Comparison of ENCODE assay signal across 1 cellular context in the genomic region with DNA sequence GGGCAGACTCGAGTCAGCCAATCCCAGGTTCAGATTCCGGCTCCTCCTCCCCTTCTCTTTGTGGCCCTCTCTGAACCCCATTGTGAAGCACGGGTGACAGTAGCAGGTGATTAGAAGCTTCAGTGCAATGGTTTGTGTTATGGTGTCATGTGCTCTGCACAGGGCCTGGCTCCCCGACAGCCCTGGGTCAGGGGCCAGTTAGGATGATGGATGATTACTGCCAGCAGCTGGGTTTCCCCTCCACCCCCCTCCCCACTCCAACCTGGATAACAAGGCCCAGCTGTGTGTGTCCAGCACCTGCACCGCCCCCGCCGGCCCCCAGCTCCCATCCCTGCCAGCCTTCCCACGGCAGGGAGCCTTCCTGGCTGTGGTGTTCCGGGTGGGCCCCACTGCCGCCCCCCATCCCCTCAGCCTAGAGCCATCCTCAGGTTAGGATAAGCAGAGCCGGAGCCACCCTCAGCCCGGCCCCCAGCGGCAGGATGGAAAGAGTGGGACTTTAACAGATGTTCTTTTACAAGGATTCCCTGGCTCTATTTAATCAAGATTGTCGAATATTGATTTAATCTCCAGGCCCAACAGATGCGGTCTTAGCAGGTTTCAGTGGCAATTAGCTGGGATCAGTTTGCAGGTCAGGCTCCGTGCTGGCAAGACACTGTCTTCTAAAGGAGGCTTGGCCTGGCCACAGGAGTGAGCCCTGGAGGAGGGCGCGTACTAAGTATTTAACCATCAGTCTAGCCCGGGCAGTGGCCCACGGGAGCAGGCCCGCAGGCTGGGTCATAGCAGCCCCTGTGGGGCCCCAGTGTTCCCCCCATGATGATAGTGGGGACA.
TF ChIP-seq lines count a peak whose summit lies in the region.

No MANE protein-coding gene starts in this region.

TF ChIP-seq in IMR-90, 13 proteins besides CTCF, POLR2A, EP300 and RAD21 (continued from another document):
- TF ChIP-seq, protein P1, sequence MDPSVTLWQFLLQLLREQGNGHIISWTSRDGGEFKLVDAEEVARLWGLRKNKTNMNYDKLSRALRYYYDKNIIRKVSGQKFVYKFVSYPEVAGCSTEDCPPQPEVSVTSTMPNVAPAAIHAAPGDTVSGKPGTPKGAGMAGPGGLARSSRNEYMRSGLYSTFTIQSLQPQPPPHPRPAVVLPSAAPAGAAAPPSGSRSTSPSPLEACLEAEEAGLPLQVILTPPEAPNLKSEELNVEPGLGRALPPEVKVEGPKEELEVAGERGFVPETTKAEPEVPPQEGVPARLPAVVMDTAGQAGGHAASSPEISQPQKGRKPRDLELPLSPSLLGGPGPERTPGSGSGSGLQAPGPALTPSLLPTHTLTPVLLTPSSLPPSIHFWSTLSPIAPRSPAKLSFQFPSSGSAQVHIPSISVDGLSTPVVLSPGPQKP (IDR thresholded peaks at IDR 0.05; ENCODE audit: borderline replicate concordance, low read depth, low read length): no peak
- TF ChIP-seq CEBPB (IDR thresholded peaks at IDR 0.05; ENCODE audit: low read depth, low read length): no peak
- TF ChIP-seq CHD1 (IDR thresholded peaks at IDR 0.05; ENCODE audit: low read depth, low read length): no peak
- no peak for TF ChIP-seq MAFK (IDR thresholded peaks at IDR 0.05; ENCODE audit: low read depth, low read length)
- TF ChIP-seq, protein P2, sequence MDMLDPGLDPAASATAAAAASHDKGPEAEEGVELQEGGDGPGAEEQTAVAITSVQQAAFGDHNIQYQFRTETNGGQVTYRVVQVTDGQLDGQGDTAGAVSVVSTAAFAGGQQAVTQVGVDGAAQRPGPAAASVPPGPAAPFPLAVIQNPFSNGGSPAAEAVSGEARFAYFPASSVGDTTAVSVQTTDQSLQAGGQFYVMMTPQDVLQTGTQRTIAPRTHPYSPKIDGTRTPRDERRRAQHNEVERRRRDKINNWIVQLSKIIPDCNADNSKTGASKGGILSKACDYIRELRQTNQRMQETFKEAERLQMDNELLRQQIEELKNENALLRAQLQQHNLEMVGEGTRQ (IDR thresholded peaks at IDR 0.05; ENCODE audit: low read depth, low read length): no peak
- no peak for TF ChIP-seq FOS (IDR thresholded peaks at IDR 0.05; ENCODE audit: low read depth, low read length)
- TF ChIP-seq MXI1 (IDR thresholded peaks at IDR 0.05; ENCODE audit: borderline replicate concordance, low read depth, low read length): no peak
